Comparison of ENCODE assay signal across 10 cellular contexts in genomic region chr5:65394078-65394477, GRCh38.
DNase-seq lines count a peak whose midpoint lies in the region; ATAC-seq and TF ChIP-seq lines count a peak whose summit lies in the region.
"Had no signal": no experiment of that assay in that cellular context is flagged by ENCODE, and none has a peak within 500 bp of the region (broad histone marks: within the 10 kb centered on the region; RNA-seq: fewer than 3 reads in every experiment).

No MANE protein-coding gene starts in this region.

- peak overlapping the region; percentile 68 for H3K27ac ChIP-seq in osteoblast (ENCODE audit: low read depth, low read length)

- no peak for ATAC-seq in HG02678 (IDR thresholded peaks at IDR 0.05; ENCODE audit: unreplicated experiment)
- ATAC-seq: activated CD8-positive, alpha-beta T cell treated with anti-CD3 and anti-CD28 coated beads, Interleukin-2, amount 10 ng/mL, durations not matched to agents 7 days and 5 days; left colon had no signal

- H3K9me3 ChIP-seq in osteoblast (ENCODE audit: low read depth, low read length), result no peaks in the 10 kb centered on the region

- peak overlapping the region; percentile 42 for H3K4me2 ChIP-seq in osteoblast (ENCODE audit: insufficient read depth, low read length)

- DNase-seq in Ammon's horn (ENCODE audit: low spot score) (peak; percentile 47), NCI-H446 treated with DMSO at 0.1 percent for 48 hours (lab: John Stamatoyannopoulos, UW) (peak; percentile 44), foreskin fibroblast (peak; percentile 91 to 93), osteoblast (ENCODE audit: insufficient read length, low spot score, missing footprints) (peak; percentile 41), dermis blood vessel endothelial cell (no peak), islet precursor cell (no peak), NCI-H2107 (lab: John Stamatoyannopoulos, UW) (no peak)
- DNase-seq: activated CD8-positive, alpha-beta T cell treated with anti-CD3 and anti-CD28 coated beads, Interleukin-2, amount 10 ng/mL, durations not matched to agents 7 days and 5 days; left colon had no signal

- H4K20me1 ChIP-seq in osteoblast (ENCODE audit: insufficient read depth, low read length), result no peaks in the 10 kb centered on the region

- peaks cover 37% of the 10 kb centered on the region for H3K4me1 ChIP-seq in osteoblast (ENCODE audit: insufficient read depth, low read length)

- no peak overlapping the region for H3K4me3 ChIP-seq in foreskin fibroblast (ENCODE audit: low read depth in 1 of 2, low read length in 2 of 2)
- H3K4me3 ChIP-seq in osteoblast (ENCODE audit: insufficient read depth, low read length), result no peak overlapping the region

- H3K79me2 ChIP-seq in osteoblast (ENCODE audit: insufficient read depth, low read length), result peaks cover 16% of the 10 kb centered on the region

- TF ChIP-seq CTCF in foreskin fibroblast (IDR thresholded peaks at IDR 0.05; ENCODE audit: low read depth, low read length) (no peak), osteoblast (IDR thresholded peaks at IDR 0.05; ENCODE audit: extremely low read depth, low read depth, low read length) (no peak)

- H3K36me3 ChIP-seq in osteoblast (ENCODE audit: insufficient read depth, low read length), result peaks cover 7% of the 10 kb centered on the region

- no peak overlapping the region for H2AFZ ChIP-seq in osteoblast (ENCODE audit: low read length)

- no peaks in the 10 kb centered on the region for H3K27me3 ChIP-seq in osteoblast (ENCODE audit: insufficient read depth, low read length)

Comparison
In these comparisons a context has a peak if more than half of its experiments do, and no peak if none do; other contexts are left out.
1. DNase-seq: peak in Ammon's horn (single experiment), NCI-H446 treated with DMSO at 0.1 percent for 48 hours (single experiment), foreskin fibroblast (2 of 2) and osteoblast (single experiment); none in dermis blood vessel endothelial cell (single experiment), islet precursor cell (single experiment) and NCI-H2107 (single experiment).